ENCODE assay signal across 15 cellular contexts in genomic region chr20:57449398-57450354, GRCh38. TPM values are rescaled to one million over a fixed set of nuclear protein-coding genes. Genes with fewer than 3 reads are reported as not detected.
DNase-seq lines count a peak whose midpoint lies in the region; ATAC-seq and TF ChIP-seq lines count a peak whose summit lies in the region.
"Had no signal": no experiment of that assay in that cellular context is flagged by ENCODE, and none has a peak within 500 bp of the region (broad histone marks: within the 10 kb centered on the region; RNA-seq: fewer than 3 reads in every experiment).

No MANE protein-coding gene starts in this region.

- H3K79me1 ChIP-seq in H9 (ENCODE audit: insufficient read depth, low read depth, low read length, poor library complexity, severe bottlenecking) (no peaks in the 10 kb centered on the region), neuronal stem cell (ENCODE audit: low read depth, low read length) (no peaks in the 10 kb centered on the region)

- H3K27me3 Mint-ChIP-seq in H9 (ENCODE audit: low read depth) (peaks cover 11% of the 10 kb centered on the region), activated B cell treated with CpG ODN at 0.5 μM for 24 hours (no peaks in the 10 kb centered on the region)
- H3K27me3 Mint-ChIP-seq in activated naive CD4-positive, alpha-beta T cell treated with anti-CD3 and anti-CD28 coated beads for 36 hours (ENCODE audit: low read depth) = no peaks in the 10 kb centered on the region

- no peak overlapping the region for H3K56ac ChIP-seq in H9 (ENCODE audit: insufficient read length, low read depth, low read length)

- H2AFZ ChIP-seq in H9 (ENCODE audit: low read length) (no peak overlapping the region), neuronal stem cell (ENCODE audit: low read length) (no peak overlapping the region)
- H2AFZ ChIP-seq: hepatocyte had no signal

- H4K8ac ChIP-seq in H9 (replicated peaks; ENCODE audit: insufficient read length, low read depth, low read length) = no peak overlapping the region
- no peak overlapping the region for H4K8ac ChIP-seq in neuronal stem cell (ENCODE audit: low read depth, low read length)

- H2AK5ac ChIP-seq in H9 (ENCODE audit: insufficient read length, low read length) (no peak overlapping the region), neuronal stem cell (ENCODE audit: low read depth, low read length) (no peak overlapping the region)

- no peaks in the 10 kb centered on the region for H3K79me2 ChIP-seq in H9 (ENCODE audit: insufficient read depth, low read length)
- H3K79me2 ChIP-seq: hepatocyte had no signal

- H3K27ac Mint-ChIP-seq in H9 (0 out of 7 replicates have a peak overlapping the region, but pooled peaks of 2 of the 3 experiments have one; percentile 2 to 16), activated B cell treated with CpG ODN at 0.5 μM for 24 hours (peak overlapping the region; percentile 18)
- H3K27ac Mint-ChIP-seq in activated naive CD4-positive, alpha-beta T cell treated with anti-CD3 and anti-CD28 coated beads for 36 hours = no peak overlapping the region
- H3K27ac Mint-ChIP-seq: HFFc6, type B pancreatic cell had no signal

- no peaks in the 10 kb centered on the region for H3K36me3 ChIP-seq in BLaER1 treated with 17β-estradiol and CSF1 and Interleukin-3, amounts not matched to agents 10 nM and 100 nM
- H3K36me3 ChIP-seq in neuronal stem cell (replicated peaks in 1 of 2; ENCODE audit: control insufficient read depth in 2 of 2, insufficient read depth in 2 of 2, low read length in 2 of 2) (no peaks in the 10 kb centered on the region), prostate gland (no peaks in the 10 kb centered on the region)

- H2BK5ac ChIP-seq in H9 (ENCODE audit: insufficient read length, low read length) (no peak overlapping the region), neuronal stem cell (ENCODE audit: low read length) (no peak overlapping the region)

- H3K4me2 ChIP-seq in BLaER1 treated with 17β-estradiol and CSF1 and Interleukin-3, amounts not matched to agents 10 nM and 100 nM = peak overlapping the region; percentile 67 to 99 (median 92)
- H3K4me2 ChIP-seq in H9 (ENCODE audit: insufficient read depth, insufficient read length, low read length) (no peak overlapping the region), neuronal stem cell (ENCODE audit: insufficient read depth, low read length, poor library complexity, severe bottlenecking) (no peak overlapping the region)
- H3K4me2 ChIP-seq: hepatocyte had no signal

- POLR2A ChIA-PET in activated B cell treated with CpG ODN at 0.5 μM for 24 hours (lab: Charles Lee) = interaction anchor here (0.8 to 1.9 kb wide), 9 partner anchors 16 to 60 kb away, joined by 4 to 14 read pairs (median 7); partner anchors contain the start of gene RBM38

- no CpG with 5 or more reads among the region's 14 CpGs for WGBS in H9 (ENCODE audit: extremely low coverage, insufficient read length, low lambda C conversion rate)
- WGBS in neuronal stem cell (ENCODE audit: extremely low coverage in 2 of 2, insufficient read length in 2 of 2, insufficient replicate concordance in 1 of 2), 2 donors = no CpG with 5 or more reads among the region's 14 CpGs
- WGBS in prostate gland = 69% methylated on average over 14 of the region's 14 CpGs

- peak overlapping the region; percentile 55 to 99 (median 98); a peak in 21 of 22 replicates for H3K27ac ChIP-seq in BLaER1 treated with 17β-estradiol and CSF1 and Interleukin-3, amounts not matched to agents 10 nM and 100 nM
- H3K27ac ChIP-seq in H9 (ENCODE audit: insufficient read length, low read depth, low read length) (no peak overlapping the region), neuronal stem cell (replicated peaks; ENCODE audit: low read length) (no peak overlapping the region), prostate gland (no peak overlapping the region)
- H3K27ac ChIP-seq: hepatocyte had no signal

- H3K9me3 Mint-ChIP-seq in H9 = peaks cover 0 to 2% of the 10 kb centered on the region in 2 experiments; a peak in 2 of 5 replicates
- H3K9me3 Mint-ChIP-seq in activated B cell treated with CpG ODN at 0.5 μM for 24 hours = no peaks in the 10 kb centered on the region
- no peaks in the 10 kb centered on the region for H3K9me3 Mint-ChIP-seq in activated naive CD4-positive, alpha-beta T cell treated with anti-CD3 and anti-CD28 coated beads for 36 hours
- H3K9me3 Mint-ChIP-seq: type B pancreatic cell had no signal

- no peaks in the 10 kb centered on the region for H3K27me3 ChIP-seq in BLaER1 treated with 17β-estradiol and CSF1 and Interleukin-3, amounts not matched to agents 10 nM and 100 nM
- H3K27me3 ChIP-seq in H9 (ENCODE audit: insufficient read depth, low read length) (peaks cover 3% of the 10 kb centered on the region; the same call in 1 of the 2 replicates), neuronal stem cell (ENCODE audit: control insufficient read depth in 3 of 3, insufficient read depth in 3 of 3, low read depth in 1 of 3, low read length in 3 of 3) (peaks cover 0 to 32% (median 0%) of the 10 kb centered on the region in 3 experiments), prostate gland (replicated peaks; ENCODE audit: insufficient read depth) (no peaks in the 10 kb centered on the region)

- DNase-seq in H9 = no peak
- no peak for DNase-seq in activated B cell treated with CpG ODN at 0.5 μM for 24 hours
- no peak for DNase-seq in neuronal stem cell (ENCODE audit: low spot score)
- no peak for DNase-seq in prostate gland (ENCODE audit: low spot score)
- DNase-seq in occipital lobe (lab: John Stamatoyannopoulos, UW) = no peak
- no peak for DNase-seq in activated naive CD4-positive, alpha-beta T cell treated with anti-CD3 and anti-CD28 coated beads for 36 hours
- DNase-seq: activated gamma-delta T cell; DMS53; HFFc6; NCI-H1436 treated with DMSO at 0.1 percent for 48 hours; stimulated activated CD4-positive, alpha-beta T cell treated with anti-CD3 and anti-CD28 coated beads, Interleukin-4, amount 100 ng/mL, for 1 hour had no signal

- no peak for TF ChIP-seq POLR2A in prostate gland (IDR thresholded peaks at IDR 0.05)

- H2BK15ac ChIP-seq in H9 (ENCODE audit: low read depth, low read length) (no peak overlapping the region), neuronal stem cell (ENCODE audit: low read length) (no peak overlapping the region)

- H4K91ac ChIP-seq in H9 (ENCODE audit: insufficient read length, low read depth, low read length) (no peak overlapping the region), neuronal stem cell (ENCODE audit: low read depth, low read length, poor library complexity) (no peak overlapping the region)

- H2BK12ac ChIP-seq in H9 (ENCODE audit: insufficient read length, low read depth, low read length) (no peak overlapping the region), neuronal stem cell (ENCODE audit: low read length) (no peak overlapping the region)

- ATAC-seq in activated B cell treated with CpG ODN at 0.5 μM for 24 hours (ENCODE audit: low read depth) = no peak
- ATAC-seq in HG03045 (IDR thresholded peaks at IDR 0.05; ENCODE audit: unreplicated experiment) = no peak

- H3K4me1 ChIP-seq in BLaER1 treated with 17β-estradiol and CSF1 and Interleukin-3, amounts not matched to agents 10 nM and 100 nM = peaks cover 66 to 100% (median 94%) of the 10 kb centered on the region in 10 experiments
- H3K4me1 ChIP-seq in H9 (ENCODE audit: insufficient read depth, low read length) = no peaks in the 10 kb centered on the region
- peaks cover 4 to 5% of the 10 kb centered on the region in 2 donors for H3K4me1 ChIP-seq in neuronal stem cell (ENCODE audit: control insufficient read depth in 2 of 2, insufficient read depth in 1 of 2, low read depth in 1 of 2, low read length in 2 of 2)
- H3K4me1 ChIP-seq in prostate gland (replicated peaks) = peaks cover 9% of the 10 kb centered on the region

- no peak overlapping the region for H3T11ph ChIP-seq in H9 (ENCODE audit: low read length)

- CTCF ChIA-PET in activated B cell treated with CpG ODN at 0.5 μM for 24 hours (lab: Charles Lee) = interaction anchor here (0.7 kb wide), 1 partner anchor 46 kb away, joined by 5 read pairs; no protein-coding TSS in a partner anchor
- CTCF ChIA-PET in activated naive CD4-positive, alpha-beta T cell treated with anti-CD3 and anti-CD28 coated beads for 36 hours (lab: Charles Lee) = interaction anchor here (0.7 to 1.1 kb wide), 3 partner anchors 14 to 132 kb away, joined by 3 read pairs; no protein-coding TSS in a partner anchor

- H4K20me1 ChIP-seq in BLaER1 treated with 17β-estradiol and CSF1 and Interleukin-3, amounts not matched to agents 10 nM and 100 nM = no peaks in the 10 kb centered on the region
- H4K20me1 ChIP-seq in H9 (ENCODE audit: control insufficient read depth, insufficient read depth, insufficient read length) = no peaks in the 10 kb centered on the region

- no peak overlapping the region for H3K4me3 Mint-ChIP-seq in H9
- peak overlapping the region; percentile 69 for H3K4me3 Mint-ChIP-seq in activated B cell treated with CpG ODN at 0.5 μM for 24 hours
- H3K4me3 Mint-ChIP-seq in activated naive CD4-positive, alpha-beta T cell treated with anti-CD3 and anti-CD28 coated beads for 36 hours = no peak overlapping the region
- H3K4me3 Mint-ChIP-seq: HFFc6, type B pancreatic cell had no signal

- H3K36me3 Mint-ChIP-seq in H9 (ENCODE audit: insufficient read depth in 1 of 3, low read depth in 3 of 3) = no peaks in the 10 kb centered on the region
- no peaks in the 10 kb centered on the region for H3K36me3 Mint-ChIP-seq in activated B cell treated with CpG ODN at 0.5 μM for 24 hours (ENCODE audit: low read depth)
- no peaks in the 10 kb centered on the region for H3K36me3 Mint-ChIP-seq in activated naive CD4-positive, alpha-beta T cell treated with anti-CD3 and anti-CD28 coated beads for 36 hours (ENCODE audit: low read depth)
- H3K36me3 Mint-ChIP-seq: type B pancreatic cell had no signal

- H3K9ac ChIP-seq in BLaER1 treated with 17β-estradiol and CSF1 and Interleukin-3, amounts not matched to agents 10 nM and 100 nM = peak overlapping the region; percentile 43 to 97 (median 88); a peak in 21 of 22 replicates
- no peak overlapping the region for H3K9ac ChIP-seq in H9 (ENCODE audit: extremely low read depth, insufficient read length, low read length)
- no peak overlapping the region for H3K9ac ChIP-seq in neuronal stem cell (ENCODE audit: low read depth, low read length, poor library complexity)

- H3K9me3 ChIP-seq in BLaER1 treated with 17β-estradiol and CSF1 and Interleukin-3, amounts not matched to agents 10 nM and 100 nM (replicated peaks in 1 of 11) = peaks cover 0 to 7% (median 0%) of the 10 kb centered on the region in 11 experiments; a peak in 6 of 22 replicates
- H3K9me3 ChIP-seq in H9 (ENCODE audit: control insufficient read depth, low read depth, low read length) (no peaks in the 10 kb centered on the region), neuronal stem cell (replicated peaks in 1 of 2; ENCODE audit: control insufficient read depth in 2 of 2, insufficient read depth in 1 of 2, low read depth in 1 of 2, low read length in 2 of 2) (peaks cover 4 to 10% of the 10 kb centered on the region in 2 donors), prostate gland (no peaks in the 10 kb centered on the region)

- H3K23me2 ChIP-seq in H9 (ENCODE audit: insufficient read length, low read depth, low read length, poor library complexity, severe bottlenecking) = no peaks in the 10 kb centered on the region

- H3K4me1 Mint-ChIP-seq in H9 = peaks cover 4 to 17% of the 10 kb centered on the region in 2 experiments; a peak in 3 of 4 replicates
- peaks cover 59% of the 10 kb centered on the region for H3K4me1 Mint-ChIP-seq in activated B cell treated with CpG ODN at 0.5 μM for 24 hours
- peaks cover 29% of the 10 kb centered on the region for H3K4me1 Mint-ChIP-seq in activated naive CD4-positive, alpha-beta T cell treated with anti-CD3 and anti-CD28 coated beads for 36 hours (ENCODE audit: low read depth)

- no peak overlapping the region for H2BK20ac ChIP-seq in H9 (ENCODE audit: low read depth, low read length, poor library complexity, severe bottlenecking)

- no peak overlapping the region for H3K4ac ChIP-seq in H9 (ENCODE audit: low read depth, low read length)
- no peak overlapping the region for H3K4ac ChIP-seq in neuronal stem cell (ENCODE audit: low read length)

- no peak overlapping the region for H3K14ac ChIP-seq in H9 (ENCODE audit: insufficient read depth, low read length)
- no peak overlapping the region for H3K14ac ChIP-seq in neuronal stem cell (ENCODE audit: low read length)

- TF ChIP-seq CTCF in H9 (conservative IDR thresholded peaks at IDR 0.05) (no peak), activated B cell treated with CpG ODN at 0.5 μM for 24 hours (IDR thresholded peaks at IDR 0.05) (no peak), prostate gland (IDR thresholded peaks at IDR 0.05) (no peak)

- H4K5ac ChIP-seq in H9 (ENCODE audit: insufficient read length, low read depth, low read length) = no peak overlapping the region

- H3K18ac ChIP-seq in H9 (ENCODE audit: insufficient read length, low read depth, low read length) = no peak overlapping the region
- H3K18ac ChIP-seq in neuronal stem cell (ENCODE audit: low read length) = peak overlapping the region; percentile 49

- no peak overlapping the region for H2BK120ac ChIP-seq in H9 (ENCODE audit: low read depth, low read length, poor library complexity, severe bottlenecking)
- H2BK120ac ChIP-seq in neuronal stem cell (ENCODE audit: low read depth, low read length) = no peak overlapping the region

- H3K23ac ChIP-seq in H9 (ENCODE audit: insufficient read length, low read depth, low read length) (no peak overlapping the region), neuronal stem cell (ENCODE audit: low read depth, low read length, poor library complexity) (no peak overlapping the region)

- peak overlapping the region in 4 of 10 experiments; percentile 20 to 42 (median 30); a peak in 6 of 20 replicates for H3K4me3 ChIP-seq in BLaER1 treated with 17β-estradiol and CSF1 and Interleukin-3, amounts not matched to agents 10 nM and 100 nM
- H3K4me3 ChIP-seq in neuronal stem cell (ENCODE audit: low read length in 2 of 2) (no peak overlapping the region), prostate gland (no peak overlapping the region)
- H3K4me3 ChIP-seq: hepatocyte had no signal

- intact Hi-C loops in activated B cell treated with CpG ODN at 0.5 μM for 24 hours (cut with micrococcal nuclease) = loop anchor here (1.0 kb wide), 4 partner anchors 16 to 48 kb away; no protein-coding TSS in a partner anchor
- intact Hi-C loops in prostate gland (cut with DNase I) = no loop called here
- intact Hi-C loops in activated naive CD4-positive, alpha-beta T cell treated with anti-CD3 and anti-CD28 coated beads for 36 hours (cut with micrococcal nuclease) = loop anchor here (2.0 kb wide), 1 partner anchor 23 kb away; no protein-coding TSS in a partner anchor

RNA-seq across cellular contexts. Expression of gene RBM38, which starts 58.5 kb away (rescaled TPM):
- 66.8 and 67.9 TPM in 2 replicates for total RNA-seq in H9 (2021)
- total RNA-seq in activated B cell treated with CpG ODN at 0.5 μM for 24 hours = 69.6 and 70.7 TPM in 2 replicates
- polyA plus RNA-seq in neuronal stem cell (2013, experiment 1 of 2) = 38.4 TPM
- polyA plus RNA-seq in neuronal stem cell (2013, experiment 2 of 2) = 40.3 TPM
- total RNA-seq in prostate gland = 100 to 1,000 TPM in 1 of 2 donors, 10 to 100 TPM in 1; 29.9 to 104 TPM
- total RNA-seq in occipital lobe = 11.2 TPM
- total RNA-seq in activated naive CD4-positive, alpha-beta T cell treated with anti-CD3 and anti-CD28 coated beads for 36 hours = 10 to 100 TPM; 60.3 to 63.1 TPM

Comparison
In these comparisons a context has a peak if more than half of its experiments do, and no peak if none do; other contexts are left out.
1. H3K27ac ChIP-seq: peak in BLaER1 treated with 17β-estradiol and CSF1 and Interleukin-3, amounts not matched to agents 10 nM and 100 nM (11 of 11); none in H9 (single experiment), neuronal stem cell (single experiment) and prostate gland (0 of 2).
2. H3K4me2 ChIP-seq: peak in BLaER1 treated with 17β-estradiol and CSF1 and Interleukin-3, amounts not matched to agents 10 nM and 100 nM (11 of 11); none in H9 (single experiment) and neuronal stem cell (single experiment).
3. H3K9ac ChIP-seq: peak in BLaER1 treated with 17β-estradiol and CSF1 and Interleukin-3, amounts not matched to agents 10 nM and 100 nM (11 of 11); none in H9 (single experiment) and neuronal stem cell (single experiment).